In genomic region chr20:3685341-3685740, GRCh38 we compare ENCODE assay signal across 1 cellular context.
TF ChIP-seq lines count a peak whose summit lies in the region.

No MANE protein-coding gene starts in this region.

TF ChIP-seq in H1, 55 proteins besides CTCF, POLR2A, EP300 and RAD21:
- TF ChIP-seq RXRA (IDR thresholded peaks at IDR 0.05; ENCODE audit: insufficient read depth, low read depth, low read length) (no peak), NANOG (IDR thresholded peaks at IDR 0.05; ENCODE audit: insufficient read depth, low read depth, low read length, poor library complexity, severe bottlenecking) (no peak), KDM1A (IDR thresholded peaks at IDR 0.05; ENCODE audit: borderline replicate concordance, low read length) (no peak), CHD7 (IDR thresholded peaks at IDR 0.05; ENCODE audit: insufficient replicate concordance, low read length) (no peak), TCF12 (IDR thresholded peaks at IDR 0.05; ENCODE audit: low read depth, low read length) (no peak), CEBPB (IDR thresholded peaks at IDR 0.05; ENCODE audit: low read depth, low read length) (no peak), NRF1 (IDR thresholded peaks at IDR 0.05; ENCODE audit: low read depth, low read length) (no peak), PHF8 (conservative IDR thresholded peaks at IDR 0.05; ENCODE audit: low read depth, low read length) (no peak), EGR1 (IDR thresholded peaks at IDR 0.05; ENCODE audit: borderline replicate concordance, low read depth, low read length) (no peak), RBBP5 (IDR thresholded peaks at IDR 0.05; ENCODE audit: borderline replicate concordance, low read depth, low read length) (no peak), POU5F1 (IDR thresholded peaks at IDR 0.05; ENCODE audit: low read depth, low read length) (no peak), GABPA (IDR thresholded peaks at IDR 0.05; ENCODE audit: borderline replicate concordance, insufficient read depth, low read length) (no peak), USF2 (IDR thresholded peaks at IDR 0.05; ENCODE audit: low read length) (no peak), SP2 (IDR thresholded peaks at IDR 0.05; ENCODE audit: low read length) (no peak), ASH2L (IDR thresholded peaks at IDR 0.05; ENCODE audit: low read length) (no peak), JUND (IDR thresholded peaks at IDR 0.05; ENCODE audit: low read length) (no peak), MAFK (IDR thresholded peaks at IDR 0.05; ENCODE audit: low read depth, low read length) (no peak), BRCA1 (IDR thresholded peaks at IDR 0.05; ENCODE audit: low read depth, low read length) (no peak)
